Comparison of ENCODE assay signal across 8 cellular contexts in the genomic region with DNA sequence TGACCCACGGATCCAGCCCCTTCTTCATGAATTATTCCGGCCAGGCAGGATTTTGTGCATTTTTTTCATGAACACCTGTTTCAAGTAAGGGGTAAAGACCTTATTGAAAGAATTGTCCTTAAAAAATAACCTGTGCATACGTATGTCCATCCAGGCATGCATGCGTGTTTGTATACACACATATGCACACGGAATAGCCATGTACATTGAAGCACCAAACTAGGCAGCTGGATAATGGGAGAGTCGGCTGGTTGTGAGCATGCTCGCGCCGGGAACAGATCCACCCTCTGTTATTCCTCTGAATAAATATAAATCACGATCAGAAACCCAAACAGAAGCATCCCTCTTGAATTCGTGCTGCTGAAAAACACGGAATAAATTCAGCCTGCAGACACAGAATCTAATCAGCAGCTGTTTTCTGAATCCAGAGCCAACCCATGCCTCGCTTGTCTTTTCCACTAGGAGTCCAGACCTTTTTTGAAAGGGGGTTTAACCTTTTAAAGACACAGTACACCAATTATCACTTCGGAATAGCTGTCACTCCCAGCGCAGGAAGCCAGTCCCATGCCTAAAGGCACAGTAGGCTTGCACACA. TPM values are rescaled to one million over a fixed set of nuclear protein-coding genes. Genes with fewer than 3 reads are reported as not detected.
A peak's percentile ranks its signal among the peaks of the same experiment; 100 is the strongest.
DNase-seq lines count a peak whose midpoint lies in the region; ATAC-seq, FAIRE-seq and TF ChIP-seq lines count a peak whose summit lies in the region.

TSS of gene HIVEP3 (minus strand) at position 473 of the 594 bp plus-strand sequence.

- no peak for ATAC-seq in GM21360 (IDR thresholded peaks at IDR 0.05; ENCODE audit: unreplicated experiment)

- POLR2A ChIA-PET in BJ (lab: Charles Lee) (no interaction called here), endothelial cell of umbilical vein (lab: Charles Lee) (no interaction called here)

- peak within 1 kb of the TSS; percentile 48 for H3K4me3 ChIP-seq in BJ (ENCODE audit: low read depth, low read length)
- peak within 1 kb of the TSS; percentile 49 for H3K4me3 ChIP-seq in SJSA1
- peak within 1 kb of the TSS; percentile 21 to 58 (median 45) for H3K4me3 ChIP-seq in endothelial cell of umbilical vein (replicated peaks in 1 of 3; ENCODE audit: insufficient read depth in 1 of 3, low read depth in 1 of 3, low read length in 3 of 3)
- peak within 1 kb of the TSS; percentile 50 to 68 for H3K4me3 ChIP-seq in vagina

- H4K20me1 ChIP-seq in endothelial cell of umbilical vein (replicated peaks; ENCODE audit: control insufficient read depth, extremely low read depth, insufficient read depth, low read length): no peaks in the 10 kb centered on the region

- in situ Hi-C loops in GM13976 (cut with MboI; ENCODE audit: low sequenced_read_pairs, unreplicated experiment): no loop called here

- H3K9me3 ChIP-seq in SJSA1 (replicated peaks): no peaks in the 10 kb centered on the region; the same call in 1 of the 2 replicates
- H3K9me3 ChIP-seq in endothelial cell of umbilical vein (replicated peaks; ENCODE audit: control insufficient read depth, insufficient read depth, low read length): no peaks in the 10 kb centered on the region
- H3K9me3 ChIP-seq in vagina: no peaks in the 10 kb centered on the region

- H3K4me1 ChIP-seq in SJSA1 (replicated peaks): peaks cover 37% of the 10 kb centered on the region
- peaks cover 14% of the 10 kb centered on the region for H3K4me1 ChIP-seq in endothelial cell of umbilical vein (ENCODE audit: control insufficient read depth, extremely low read depth, insufficient read depth, low read length)
- H3K4me1 ChIP-seq in vagina: peaks cover 18% of the 10 kb centered on the region

- peak; percentile 40 for FAIRE-seq in endothelial cell of umbilical vein (lab: Jason Lieb, UNC)

- peak within 1 kb of the TSS; percentile 35 for H3K9ac ChIP-seq in endothelial cell of umbilical vein (replicated peaks; ENCODE audit: extremely low read depth, insufficient read depth, low read length)

- no TSS peak for BruUV-seq in endothelial cell of umbilical vein (replicated peaks; lab: Mats Ljungman, UMichigan)

- peak within 1 kb of the TSS; percentile 51 for H2AFZ ChIP-seq in endothelial cell of umbilical vein (ENCODE audit: low read depth, low read length)

- intact Hi-C loops in endothelial cell of umbilical vein (cut with micrococcal nuclease) (loop anchor here (1.0 kb wide), 4 partner anchors 16 to 117 kb away; no protein-coding TSS in a partner anchor), vagina (cut with DNase I) (no loop called here)

- no peaks in the 10 kb centered on the region for H3K27me3 ChIP-seq in BJ (ENCODE audit: control insufficient read depth, insufficient read depth, low read length)
- H3K27me3 ChIP-seq in SJSA1 (replicated peaks): no peaks in the 10 kb centered on the region
- H3K27me3 ChIP-seq in endothelial cell of umbilical vein (ENCODE audit: control insufficient read depth in 2 of 2, insufficient read depth in 2 of 2, low read length in 2 of 2): no peaks in the 10 kb centered on the region
- H3K27me3 ChIP-seq in vagina: no peaks in the 10 kb centered on the region

- H3K27ac ChIP-seq in SJSA1 (no peak within 1 kb of the TSS; the same call in 1 of the 2 replicates), endothelial cell of umbilical vein (ENCODE audit: insufficient read depth, low read depth, low read length) (no peak within 1 kb of the TSS), vagina (no peak within 1 kb of the TSS)

- peak within 1 kb of the TSS; percentile 67 for H3K4me2 ChIP-seq in endothelial cell of umbilical vein (ENCODE audit: insufficient read depth, low read length)

- H3K9me1 ChIP-seq in endothelial cell of umbilical vein (replicated peaks; ENCODE audit: control insufficient read depth, extremely low read depth, insufficient read depth, low read length): no peaks in the 10 kb centered on the region

- CTCF ChIA-PET in BJ (lab: Yijun Ruan, JAX) (interaction anchor here (0.7 to 1.5 kb wide), 4 partner anchors 11 to 345 kb away, joined by 3 to 4 read pairs (median 4); no protein-coding TSS in a partner anchor), endothelial cell of umbilical vein (lab: Charles Lee) (interaction anchor here (1.0 to 1.7 kb wide), 6 partner anchors 8 to 229 kb away, joined by 3 to 7 read pairs (median 4); no protein-coding TSS in a partner anchor)

- TF ChIP-seq POLR2A in endothelial cell of umbilical vein (IDR thresholded peaks at IDR 0.05; ENCODE audit: low read depth, low read length) (no peak), vagina (IDR thresholded peaks at IDR 0.05) (no peak)

- DNase-seq in BJ (ENCODE audit: low read depth) (no peak), HT-29 (ENCODE audit: low spot score) (peak; percentile 25), SJSA1 (ENCODE audit: low read depth in 1 of 2, low spot score in 2 of 2) (peak in 1 of 2 experiments; percentile 27), endothelial cell of umbilical vein (ENCODE audit: low read depth, low spot score) (peak; percentile 26), midbrain (lab: John Stamatoyannopoulos, UW) (peak; percentile 52), vagina (ENCODE audit: extremely low spot score in 2 of 2) (no peak), GM13976 (ENCODE audit: low spot score) (no peak)

- H3K36me3 ChIP-seq in BJ (ENCODE audit: control insufficient read depth, insufficient read depth, low read length) (no peaks in the 10 kb centered on the region), SJSA1 (no peaks in the 10 kb centered on the region), endothelial cell of umbilical vein (ENCODE audit: control insufficient read depth in 2 of 2, extremely low read depth in 1 of 2, insufficient read depth in 2 of 2, low read length in 2 of 2) (no peaks in the 10 kb centered on the region), vagina (no peaks in the 10 kb centered on the region)

- TF ChIP-seq CTCF in BJ (IDR thresholded peaks at IDR 0.05; ENCODE audit: insufficient read depth, low read depth, low read length) (peak; percentile 23; the same call in 1 of the 2 replicates), endothelial cell of umbilical vein (IDR thresholded peaks at IDR 0.05; ENCODE audit: extremely low read depth in 1 of 2, insufficient read depth in 1 of 2, low read depth in 1 of 2, low read length in 2 of 2) (peak; percentile 7 to 26), vagina (IDR thresholded peaks at IDR 0.05) (no peak), GM13976 (IDR thresholded peaks at IDR 0.05; ENCODE audit: borderline replicate concordance, control extremely low read depth, extremely low read depth, insufficient read depth, missing control alignments) (no peak)

- no peaks in the 10 kb centered on the region for H3K79me2 ChIP-seq in endothelial cell of umbilical vein (ENCODE audit: control insufficient read depth, insufficient read depth, low read length)

- dilution Hi-C loops in endothelial cell of umbilical vein (cut with MboI; ENCODE audit: extremely low pct_ligation_motif_present, low sequenced_read_pairs): no loop called here

TF ChIP-seq in endothelial cell of umbilical vein, 7 proteins besides CTCF, POLR2A, EP300 and RAD21:
- TF ChIP-seq POLR2AphosphoS5 (IDR thresholded peaks at IDR 0.05; ENCODE audit: insufficient read depth, low read depth, low read length) (no peak), JUN (IDR thresholded peaks at IDR 0.05; ENCODE audit: borderline replicate concordance, insufficient read depth, insufficient read length, low read depth) (no peak), MYC (IDR thresholded peaks at IDR 0.05; ENCODE audit: low read depth, low read length) (no peak), FOS (IDR thresholded peaks at IDR 0.05; ENCODE audit: borderline replicate concordance, insufficient read depth, low read length) (no peak), EZH2 (IDR thresholded peaks at IDR 0.05; ENCODE audit: borderline replicate concordance, low read depth, low read length, severe bottlenecking) (no peak), MAX (IDR thresholded peaks at IDR 0.05; ENCODE audit: insufficient read depth, insufficient read length) (no peak), GATA2 (IDR thresholded peaks at IDR 0.05; ENCODE audit: insufficient read depth, insufficient read length, low read depth, low read length) (no peak)

RNA-seq across cellular contexts. Expression of gene HIVEP3, which starts in this region (rescaled TPM):
- polyA plus RNA-seq in BJ (2011; rRNA removed): 3.7 and 4.0 TPM in 2 replicates
- polyA minus RNA-seq in BJ (2011; rRNA and poly(A)+ RNA removed): 2.3 and 3.4 TPM in 2 replicates
- 1.1 and 2.4 TPM in 2 replicates for total RNA-seq in HT-29 (2014; rRNA removed; shearing (Covaris generic))
- total RNA-seq in SJSA1 (2014; rRNA removed; shearing (Covaris generic)): 1.3 and 2.2 TPM in 2 replicates
- 4.0 and 5.0 TPM in 2 replicates for total RNA-seq in endothelial cell of umbilical vein
- 2.1 and 3.4 TPM in 2 replicates for polyA plus RNA-seq in endothelial cell of umbilical vein
- 3.6 and 4.1 TPM in 2 replicates for polyA plus RNA-seq in endothelial cell of umbilical vein (2011; cell fraction: cytosol; rRNA removed)
- 3.2 and 3.3 TPM in 2 replicates for polyA plus RNA-seq in endothelial cell of umbilical vein (2011; cell fraction: nucleus; rRNA removed)
- polyA plus RNA-seq in endothelial cell of umbilical vein (2012): 2.7 and 4.9 TPM in 2 replicates
- 4.5 and 4.7 TPM in 2 replicates for polyA minus RNA-seq in endothelial cell of umbilical vein
- 0.61 TPM for polyA minus RNA-seq in endothelial cell of umbilical vein (2011; cell fraction: cytosol; rRNA and poly(A)+ RNA removed)
- 3.6 and 5.6 TPM in 2 replicates for polyA minus RNA-seq in endothelial cell of umbilical vein (2011; cell fraction: nucleus; rRNA and poly(A)+ RNA removed)
- total RNA-seq in vagina: 2.9 TPM

Comparison
In these comparisons a context has a peak if more than half of its experiments do, and no peak if none do; other contexts are left out.
1. DNase-seq: peak in HT-29 (single experiment), endothelial cell of umbilical vein (single experiment) and midbrain (single experiment); none in BJ (single experiment), vagina (0 of 2) and GM13976 (single experiment).
2. CTCF ChIP-seq: peak in BJ (single experiment) and endothelial cell of umbilical vein (2 of 2); none in vagina (0 of 3) and GM13976 (single experiment).
3. Peak in every context shown above with its lines, with median percentiles within 50 percentile points of each other: H3K4me3 ChIP-seq.